In the genomic region with DNA sequence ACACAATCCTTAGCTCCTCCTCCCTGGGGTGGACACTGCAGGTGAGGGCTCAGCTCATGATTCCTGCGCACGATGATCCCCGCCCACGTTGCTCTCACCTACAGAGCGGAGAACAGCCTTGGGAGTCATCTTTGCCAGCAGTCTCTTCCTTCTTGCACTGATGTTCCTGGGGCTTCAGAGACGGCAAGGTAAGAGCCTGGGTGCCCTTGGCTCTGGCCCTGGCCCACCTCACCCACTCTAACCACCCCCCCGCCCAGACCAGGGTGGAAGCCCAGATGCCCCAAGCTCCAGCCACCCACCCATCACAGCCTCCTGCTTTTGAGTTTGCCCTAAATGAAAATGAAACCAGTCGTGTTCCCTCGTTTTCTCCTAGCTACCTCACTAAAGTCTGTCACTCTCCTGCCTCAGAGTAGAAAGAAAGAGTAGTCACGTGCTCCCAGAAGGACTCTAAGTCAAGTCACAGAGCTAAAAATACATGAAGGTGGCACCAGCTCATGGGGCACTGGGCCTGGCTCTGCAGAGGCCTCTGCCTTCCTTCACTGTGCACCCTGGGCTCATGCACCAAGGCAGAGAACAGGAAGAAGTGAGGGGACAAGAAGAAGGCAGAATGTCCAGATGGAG, we compare ENCODE assay signal across 1 cellular context.
TF ChIP-seq lines count a peak whose summit lies in the region.

No MANE protein-coding gene starts in this region.

TF ChIP-seq in WTC11, 78 proteins besides CTCF, POLR2A, EP300 and RAD21 (continued from another document):
- TF ChIP-seq, protein P1, sequence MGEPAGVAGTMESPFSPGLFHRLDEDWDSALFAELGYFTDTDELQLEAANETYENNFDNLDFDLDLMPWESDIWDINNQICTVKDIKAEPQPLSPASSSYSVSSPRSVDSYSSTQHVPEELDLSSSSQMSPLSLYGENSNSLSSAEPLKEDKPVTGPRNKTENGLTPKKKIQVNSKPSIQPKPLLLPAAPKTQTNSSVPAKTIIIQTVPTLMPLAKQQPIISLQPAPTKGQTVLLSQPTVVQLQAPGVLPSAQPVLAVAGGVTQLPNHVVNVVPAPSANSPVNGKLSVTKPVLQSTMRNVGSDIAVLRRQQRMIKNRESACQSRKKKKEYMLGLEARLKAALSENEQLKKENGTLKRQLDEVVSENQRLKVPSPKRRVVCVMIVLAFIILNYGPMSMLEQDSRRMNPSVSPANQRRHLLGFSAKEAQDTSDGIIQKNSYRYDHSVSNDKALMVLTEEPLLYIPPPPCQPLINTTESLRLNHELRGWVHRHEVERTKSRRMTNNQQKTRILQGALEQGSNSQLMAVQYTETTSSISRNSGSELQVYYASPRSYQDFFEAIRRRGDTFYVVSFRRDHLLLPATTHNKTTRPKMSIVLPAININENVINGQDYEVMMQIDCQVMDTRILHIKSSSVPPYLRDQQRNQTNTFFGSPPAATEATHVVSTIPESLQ (CRISPR knock-in tag; IDR thresholded peaks at IDR 0.05): no peak
- TF ChIP-seq TEAD4 (CRISPR knock-in tag; IDR thresholded peaks at IDR 0.05) (no peak), NR3C1 (CRISPR knock-in tag; conservative IDR thresholded peaks at IDR 0.05; ENCODE audit: low read depth) (no peak), ZNF423 (CRISPR knock-in tag; IDR thresholded peaks at IDR 0.05) (no peak)
- TF ChIP-seq, protein P2, sequence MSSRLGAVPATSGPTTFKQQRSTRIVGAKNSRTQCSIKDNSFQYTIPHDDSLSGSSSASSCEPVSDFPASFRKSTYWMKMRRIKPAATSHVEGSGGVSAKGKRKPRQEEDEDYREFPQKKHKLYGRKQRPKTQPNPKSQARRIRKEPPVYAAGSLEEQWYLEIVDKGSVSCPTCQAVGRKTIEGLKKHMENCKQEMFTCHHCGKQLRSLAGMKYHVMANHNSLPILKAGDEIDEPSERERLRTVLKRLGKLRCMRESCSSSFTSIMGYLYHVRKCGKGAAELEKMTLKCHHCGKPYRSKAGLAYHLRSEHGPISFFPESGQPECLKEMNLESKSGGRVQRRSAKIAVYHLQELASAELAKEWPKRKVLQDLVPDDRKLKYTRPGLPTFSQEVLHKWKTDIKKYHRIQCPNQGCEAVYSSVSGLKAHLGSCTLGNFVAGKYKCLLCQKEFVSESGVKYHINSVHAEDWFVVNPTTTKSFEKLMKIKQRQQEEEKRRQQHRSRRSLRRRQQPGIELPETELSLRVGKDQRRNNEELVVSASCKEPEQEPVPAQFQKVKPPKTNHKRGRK (CRISPR knock-in tag; IDR thresholded peaks at IDR 0.05; ENCODE audit: borderline replicate concordance): no peak
- TF ChIP-seq, protein P3, sequence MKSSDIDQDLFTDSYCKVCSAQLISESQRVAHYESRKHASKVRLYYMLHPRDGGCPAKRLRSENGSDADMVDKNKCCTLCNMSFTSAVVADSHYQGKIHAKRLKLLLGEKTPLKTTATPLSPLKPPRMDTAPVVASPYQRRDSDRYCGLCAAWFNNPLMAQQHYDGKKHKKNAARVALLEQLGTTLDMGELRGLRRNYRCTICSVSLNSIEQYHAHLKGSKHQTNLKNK (CRISPR knock-in tag; IDR thresholded peaks at IDR 0.05): no peak
